Comparison of ENCODE assay signal across 1 cellular context in the genomic region with DNA sequence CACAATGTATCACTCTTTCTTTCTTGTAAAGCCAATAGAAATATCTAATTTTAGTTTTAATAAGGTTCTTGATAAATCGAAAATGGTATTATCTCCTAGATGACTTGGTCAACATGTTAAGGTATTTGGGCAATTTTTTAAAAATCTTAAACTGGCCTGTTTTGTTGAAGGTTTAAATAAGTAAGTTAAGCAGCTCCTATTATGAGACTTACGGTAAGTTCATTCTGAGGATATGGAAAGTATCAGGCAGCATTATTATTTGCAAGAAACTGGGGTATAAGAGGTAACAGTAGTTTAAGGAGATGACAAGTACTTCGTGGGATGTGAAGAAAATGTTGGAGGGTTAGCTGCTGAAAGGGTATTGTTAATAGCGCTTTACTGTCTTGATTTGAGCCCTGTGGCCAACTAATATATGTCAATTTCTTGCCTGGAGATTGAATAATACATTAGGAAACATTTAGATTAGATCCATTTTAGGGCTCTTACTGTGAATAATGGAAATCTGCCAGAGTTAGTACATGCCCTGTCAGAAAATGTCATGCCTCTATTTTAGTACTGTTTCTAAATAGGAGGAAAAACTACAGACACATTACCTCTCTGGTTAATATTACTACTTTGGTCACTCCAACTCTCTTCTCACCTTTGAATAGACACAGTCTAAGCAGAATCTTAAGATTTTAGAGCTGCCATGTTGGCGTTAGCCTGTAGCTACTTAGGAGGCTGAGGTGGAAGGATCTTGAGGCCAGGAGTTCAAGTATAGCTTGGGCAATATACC.
TF ChIP-seq lines count a peak whose summit lies in the region.

No MANE protein-coding gene starts in this region.

TF ChIP-seq in endothelial cell of umbilical vein, 7 proteins besides CTCF, POLR2A, EP300 and RAD21:
- TF ChIP-seq MYC (IDR thresholded peaks at IDR 0.05; ENCODE audit: low read depth, low read length) (no peak), GATA2 (IDR thresholded peaks at IDR 0.05; ENCODE audit: insufficient read depth, insufficient read length, low read depth, low read length) (no peak), JUN (IDR thresholded peaks at IDR 0.05; ENCODE audit: borderline replicate concordance, insufficient read depth, insufficient read length, low read depth) (no peak), POLR2AphosphoS5 (IDR thresholded peaks at IDR 0.05; ENCODE audit: insufficient read depth, low read depth, low read length) (no peak), FOS (IDR thresholded peaks at IDR 0.05; ENCODE audit: borderline replicate concordance, insufficient read depth, low read length) (no peak), EZH2 (IDR thresholded peaks at IDR 0.05; ENCODE audit: borderline replicate concordance, low read depth, low read length, severe bottlenecking) (no peak)
- TF ChIP-seq, protein P1, sequence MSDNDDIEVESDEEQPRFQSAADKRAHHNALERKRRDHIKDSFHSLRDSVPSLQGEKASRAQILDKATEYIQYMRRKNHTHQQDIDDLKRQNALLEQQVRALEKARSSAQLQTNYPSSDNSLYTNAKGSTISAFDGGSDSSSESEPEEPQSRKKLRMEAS (IDR thresholded peaks at IDR 0.05; ENCODE audit: insufficient read depth, insufficient read length), result no peak
